ENCODE assay signal across 11 cellular contexts in the genomic region with DNA sequence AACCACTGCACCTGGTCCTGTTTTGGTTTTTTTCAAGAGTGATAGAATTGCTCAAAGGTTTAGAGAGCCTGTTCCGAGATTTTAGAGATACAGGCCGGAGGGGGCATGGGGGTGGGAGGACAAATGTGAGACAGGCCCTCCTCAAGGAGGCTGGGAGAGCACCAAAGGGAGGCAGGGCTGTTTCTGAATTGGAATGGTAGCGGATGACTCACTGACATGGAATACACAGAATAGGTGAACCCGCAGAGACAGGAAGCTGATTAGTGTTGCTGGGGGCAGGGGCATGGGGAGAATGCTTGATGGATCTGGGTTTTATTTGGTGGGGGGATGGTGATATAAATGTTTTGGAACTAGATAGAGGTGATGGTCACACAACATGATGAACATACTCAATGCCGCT.
DNase-seq lines count a peak whose midpoint lies in the region; ATAC-seq and TF ChIP-seq lines count a peak whose summit lies in the region.
"Had no signal": no experiment of that assay in that cellular context is flagged by ENCODE, and none has a peak within 500 bp of the region (broad histone marks: within the 10 kb centered on the region; RNA-seq: fewer than 3 reads in every experiment).

No MANE protein-coding gene starts in this region.

- H3K4me3 ChIP-seq in epithelial cell of esophagus (ENCODE audit: low read length): no peak overlapping the region
- H3K4me3 ChIP-seq: adrenal gland had no signal

- H3K27ac Mint-ChIP-seq in activated naive CD4-positive, alpha-beta T cell treated with anti-CD3 and anti-CD28 coated beads, Interleukin-2, amount 50 U/mL, for 24 hours: peak overlapping the region; percentile 46
- peak overlapping the region; percentile 75 for H3K27ac Mint-ChIP-seq in stimulated activated naive B cell treated with anti-CD40 and anti-IgM and Interleukin-4, amounts not matched to agents 10 μg/mL and 1 μg/mL and 100 μg/mL, for 72 hours

- H3K4me3 Mint-ChIP-seq in activated naive CD4-positive, alpha-beta T cell treated with anti-CD3 and anti-CD28 coated beads, Interleukin-2, amount 50 U/mL, for 24 hours: no peak overlapping the region
- H3K4me3 Mint-ChIP-seq in stimulated activated naive B cell treated with anti-CD40 and anti-IgM and Interleukin-4, amounts not matched to agents 10 μg/mL and 1 μg/mL and 100 μg/mL, for 72 hours: no peak overlapping the region

- no peak for TF ChIP-seq CTCF in epithelial cell of esophagus (IDR thresholded peaks at IDR 0.05; ENCODE audit: insufficient read depth, low read depth, low read length, missing control alignments)

- ATAC-seq in stimulated activated naive B cell treated with anti-CD40 and anti-IgM and Interleukin-4, amounts not matched to agents 10 μg/mL and 1 μg/mL and 100 μg/mL, for 72 hours (replicated peaks): no peak

- no peaks in the 10 kb centered on the region for H3K27me3 Mint-ChIP-seq in activated naive CD4-positive, alpha-beta T cell treated with anti-CD3 and anti-CD28 coated beads, Interleukin-2, amount 50 U/mL, for 24 hours
- no peaks in the 10 kb centered on the region for H3K27me3 Mint-ChIP-seq in stimulated activated naive B cell treated with anti-CD40 and anti-IgM and Interleukin-4, amounts not matched to agents 10 μg/mL and 1 μg/mL and 100 μg/mL, for 72 hours

- H3K9me3 Mint-ChIP-seq in activated naive CD4-positive, alpha-beta T cell treated with anti-CD3 and anti-CD28 coated beads, Interleukin-2, amount 50 U/mL, for 24 hours: no peaks in the 10 kb centered on the region
- H3K9me3 Mint-ChIP-seq in stimulated activated naive B cell treated with anti-CD40 and anti-IgM and Interleukin-4, amounts not matched to agents 10 μg/mL and 1 μg/mL and 100 μg/mL, for 72 hours: no peaks in the 10 kb centered on the region

- no peak for DNase-seq in activated naive CD4-positive, alpha-beta T cell (lab: John Stamatoyannopoulos, UW)
- peak; percentile 35 to 70 for DNase-seq in SW 1271 (lab: John Stamatoyannopoulos, UW)
- DNase-seq in epithelial cell of esophagus (ENCODE audit: low read depth): peak; percentile 75
- DNase-seq in stimulated activated naive B cell treated with anti-CD40 and anti-IgM and Interleukin-4, amounts not matched to agents 10 μg/mL and 1 μg/mL and 100 μg/mL, for 72 hours: no peak
- no peak for DNase-seq in NCI-H128 (lab: John Stamatoyannopoulos, UW; ENCODE audit: unreplicated experiment)
- no peak for DNase-seq in stimulated activated CD4-positive, alpha-beta T cell treated with anti-CD3 and anti-CD28 coated beads, Interleukin-4, amount 100 ng/mL, for 24 hours
- DNase-seq in cortex of kidney (lab: John Stamatoyannopoulos, UW): no peak
- DNase-seq: activated CD8-positive, alpha-beta memory T cell treated with anti-CD3 and anti-CD28 coated beads, Interleukin-2, amount 50 U/mL, for 4 hours; adrenal gland; NCI-H187 treated with DMSO at 0.1 percent for 48 hours had no signal

- peaks cover 93% of the 10 kb centered on the region for H3K4me1 Mint-ChIP-seq in activated naive CD4-positive, alpha-beta T cell treated with anti-CD3 and anti-CD28 coated beads, Interleukin-2, amount 50 U/mL, for 24 hours
- peaks cover 68 to 96% of the 10 kb centered on the region in 2 donors for H3K4me1 Mint-ChIP-seq in stimulated activated naive B cell treated with anti-CD40 and anti-IgM and Interleukin-4, amounts not matched to agents 10 μg/mL and 1 μg/mL and 100 μg/mL, for 72 hours

- peaks cover 9% of the 10 kb centered on the region for H3K36me3 Mint-ChIP-seq in activated naive CD4-positive, alpha-beta T cell treated with anti-CD3 and anti-CD28 coated beads, Interleukin-2, amount 50 U/mL, for 24 hours
- peaks cover 26 to 45% of the 10 kb centered on the region in 2 donors for H3K36me3 Mint-ChIP-seq in stimulated activated naive B cell treated with anti-CD40 and anti-IgM and Interleukin-4, amounts not matched to agents 10 μg/mL and 1 μg/mL and 100 μg/mL, for 72 hours

Comparison
In these comparisons a context has a peak if more than half of its experiments do, and no peak if none do; other contexts are left out.
1. DNase-seq: peak in SW 1271 (2 of 2) and epithelial cell of esophagus (single experiment); none in activated naive CD4-positive, alpha-beta T cell (0 of 4), stimulated activated naive B cell treated with anti-CD40 and anti-IgM and Interleukin-4, amounts not matched to agents 10 μg/mL and 1 μg/mL and 100 μg/mL, for 72 hours (single experiment), NCI-H128 (single experiment), stimulated activated CD4-positive, alpha-beta T cell treated with anti-CD3 and anti-CD28 coated beads, Interleukin-4, amount 100 ng/mL, for 24 hours (single experiment) and cortex of kidney (single experiment).